10 cellular contexts compared by ENCODE assay signal in genomic region chr1:2301607-2302291, GRCh38.
DNase-seq lines count a peak whose midpoint lies in the region; ATAC-seq and TF ChIP-seq lines count a peak whose summit lies in the region.
"Had no signal": no experiment of that assay in that cellular context is flagged by ENCODE, and none has a peak within 500 bp of the region (broad histone marks: within the 10 kb centered on the region; RNA-seq: fewer than 3 reads in every experiment).

No MANE protein-coding gene starts in this region.

- peak overlapping the region; percentile 58 for H3K4me3 ChIP-seq in left ventricle myocardium inferior
- H3K4me3 ChIP-seq in muscle layer of duodenum (ENCODE audit: low read depth in 1 of 2, low read length in 2 of 2), result no peak overlapping the region
- no peak overlapping the region for H3K4me3 ChIP-seq in vagina
- H3K4me3 ChIP-seq: mucosa of descending colon had no signal

- H3K36me3 ChIP-seq in left ventricle myocardium inferior (peaks cover 40% of the 10 kb centered on the region), muscle layer of duodenum (ENCODE audit: control insufficient read depth in 1 of 2, insufficient read depth in 2 of 2, low read length in 2 of 2) (peaks cover 12 to 32% of the 10 kb centered on the region in 2 donors), vagina (peaks cover 0 to 38% of the 10 kb centered on the region in 2 donors)

- ATAC-seq in GM21367 (IDR thresholded peaks at IDR 0.05; ENCODE audit: unreplicated experiment), result no peak
- ATAC-seq: HCT116 had no signal

- no peak for TF ChIP-seq POLR2A in vagina (IDR thresholded peaks at IDR 0.05)

- H3K9me3 ChIP-seq in left ventricle myocardium inferior (replicated peaks), result no peaks in the 10 kb centered on the region
- H3K9me3 ChIP-seq in muscle layer of duodenum (ENCODE audit: control insufficient read depth in 1 of 2, low read length in 2 of 2), result no peaks in the 10 kb centered on the region
- no peaks in the 10 kb centered on the region for H3K9me3 ChIP-seq in vagina
- H3K9me3 ChIP-seq: mucosa of descending colon had no signal

- TF ChIP-seq CTCF in left ventricle myocardium inferior (IDR thresholded peaks at IDR 0.05; ENCODE audit: borderline replicate concordance) (no peak), vagina (IDR thresholded peaks at IDR 0.05) (no peak)

- DNase-seq in left ventricle myocardium inferior (no peak), cardiac septum (ENCODE audit: low spot score) (no peak), vagina (ENCODE audit: extremely low spot score in 2 of 2) (no peak), hypothalamus (lab: John Stamatoyannopoulos, UW) (no peak), dedifferentiated amniotic fluid mesenchymal stem cell (ENCODE audit: extremely low spot score) (no peak)

- H3K27me3 ChIP-seq in left ventricle myocardium inferior (ENCODE audit: low read depth) (no peaks in the 10 kb centered on the region), muscle layer of duodenum (ENCODE audit: low read depth, low read length) (no peaks in the 10 kb centered on the region), vagina (no peaks in the 10 kb centered on the region)

- H3K4me1 ChIP-seq in left ventricle myocardium inferior (peaks cover 73% of the 10 kb centered on the region), muscle layer of duodenum (ENCODE audit: control insufficient read depth in 1 of 2, insufficient read depth in 2 of 2, low read length in 2 of 2) (peaks cover 10 to 68% of the 10 kb centered on the region in 2 donors), vagina (peaks cover 57% of the 10 kb centered on the region)

- H3K27ac ChIP-seq in left ventricle myocardium inferior (replicated peaks) (peak overlapping the region; percentile 91), angular gyrus (ENCODE audit: low read depth, low read length) (peak overlapping the region; percentile 27), muscle layer of duodenum (ENCODE audit: low read length) (peak overlapping the region; percentile 16), vagina (peak overlapping the region; percentile 73)

- intact Hi-C loops in left ventricle myocardium inferior (cut with micrococcal nuclease), result no loop called here
- intact Hi-C loops in cardiac septum (cut with DNase I), result no loop called here
- intact Hi-C loops in vagina (cut with DNase I), result no loop called here

Comparison
In these comparisons a context has a peak if more than half of its experiments do, and no peak if none do; other contexts are left out.
1. H3K27ac ChIP-seq: peak in every context shown above with its lines; median percentile 91 in left ventricle myocardium inferior; 73 in vagina; 27 in angular gyrus; 16 in muscle layer of duodenum.